ENCODE assay signal across 1 cellular context in the genomic region with DNA sequence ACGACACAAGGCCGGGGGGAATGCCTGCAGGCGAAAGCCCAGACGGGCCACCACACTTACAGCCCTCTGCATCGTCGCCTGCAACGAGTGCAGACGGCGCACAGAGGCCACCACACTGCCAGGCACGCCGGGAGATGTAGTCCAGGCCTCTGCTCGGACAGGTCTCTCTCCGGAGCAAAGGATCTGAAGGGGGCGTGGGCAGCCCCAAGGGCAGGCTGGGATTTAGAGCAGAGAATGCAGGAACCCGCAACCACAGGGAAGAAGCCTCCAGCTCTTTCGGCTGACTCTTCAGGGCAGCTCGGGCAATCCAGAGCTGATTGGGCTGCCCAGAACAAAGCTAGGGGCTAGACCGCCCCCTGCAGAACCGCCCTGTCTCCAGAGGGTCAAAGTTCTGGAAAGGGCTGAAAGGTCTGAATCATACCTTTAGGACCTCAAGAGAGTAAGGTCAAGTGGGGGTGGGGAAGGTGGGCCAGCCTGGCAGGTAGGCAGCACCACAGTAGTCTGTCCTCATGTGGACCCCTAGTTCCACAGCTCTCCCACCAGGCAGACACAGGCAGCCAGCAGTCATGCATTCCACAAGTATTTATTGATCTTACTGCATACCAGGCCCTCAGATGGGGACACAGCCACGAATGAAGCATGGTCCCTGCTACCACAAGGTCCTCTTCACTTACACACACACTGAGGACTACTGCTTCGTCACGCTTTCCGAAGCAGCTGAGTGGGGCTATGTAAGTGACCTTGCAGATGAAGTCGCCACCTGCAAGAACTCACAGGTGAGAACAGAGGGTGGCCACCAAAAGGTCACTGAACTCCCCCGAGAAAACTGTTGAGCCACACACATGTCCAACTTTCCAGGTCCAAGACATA.
TF ChIP-seq lines count a peak whose summit lies in the region.

Gene AMT, minus strand, starts transcription at position 95 of the 870 bp plus-strand sequence. Its CDS starts 23 bp downstream, at position 72.

TF ChIP-seq in HepG2, 621 proteins besides CTCF, POLR2A, EP300 and RAD21 (continued from another document and continues in another):
- TF ChIP-seq FUBP1 (CRISPR knock-in tag; IDR thresholded peaks at IDR 0.05; ENCODE audit: borderline replicate concordance), result no peak
- TF ChIP-seq, protein P1, sequence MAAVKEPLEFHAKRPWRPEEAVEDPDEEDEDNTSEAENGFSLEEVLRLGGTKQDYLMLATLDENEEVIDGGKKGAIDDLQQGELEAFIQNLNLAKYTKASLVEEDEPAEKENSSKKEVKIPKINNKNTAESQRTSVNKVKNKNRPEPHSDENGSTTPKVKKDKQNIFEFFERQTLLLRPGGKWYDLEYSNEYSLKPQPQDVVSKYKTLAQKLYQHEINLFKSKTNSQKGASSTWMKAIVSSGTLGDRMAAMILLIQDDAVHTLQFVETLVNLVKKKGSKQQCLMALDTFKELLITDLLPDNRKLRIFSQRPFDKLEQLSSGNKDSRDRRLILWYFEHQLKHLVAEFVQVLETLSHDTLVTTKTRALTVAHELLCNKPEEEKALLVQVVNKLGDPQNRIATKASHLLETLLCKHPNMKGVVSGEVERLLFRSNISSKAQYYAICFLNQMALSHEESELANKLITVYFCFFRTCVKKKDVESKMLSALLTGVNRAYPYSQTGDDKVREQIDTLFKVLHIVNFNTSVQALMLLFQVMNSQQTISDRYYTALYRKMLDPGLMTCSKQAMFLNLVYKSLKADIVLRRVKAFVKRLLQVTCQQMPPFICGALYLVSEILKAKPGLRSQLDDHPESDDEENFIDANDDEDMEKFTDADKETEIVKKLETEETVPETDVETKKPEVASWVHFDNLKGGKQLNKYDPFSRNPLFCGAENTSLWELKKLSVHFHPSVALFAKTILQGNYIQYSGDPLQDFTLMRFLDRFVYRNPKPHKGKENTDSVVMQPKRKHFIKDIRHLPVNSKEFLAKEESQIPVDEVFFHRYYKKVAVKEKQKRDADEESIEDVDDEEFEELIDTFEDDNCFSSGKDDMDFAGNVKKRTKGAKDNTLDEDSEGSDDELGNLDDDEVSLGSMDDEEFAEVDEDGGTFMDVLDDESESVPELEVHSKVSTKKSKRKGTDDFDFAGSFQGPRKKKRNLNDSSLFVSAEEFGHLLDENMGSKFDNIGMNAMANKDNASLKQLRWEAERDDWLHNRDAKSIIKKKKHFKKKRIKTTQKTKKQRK (IDR thresholded peaks at IDR 0.05; ENCODE audit: low read length), result no peak
- TF ChIP-seq MTF2 (CRISPR knock-in tag; IDR thresholded peaks at IDR 0.05; ENCODE audit: borderline replicate concordance), result no peak
- TF ChIP-seq ADNP (CRISPR knock-in tag; IDR thresholded peaks at IDR 0.05), result no peak
- TF ChIP-seq, protein P2, sequence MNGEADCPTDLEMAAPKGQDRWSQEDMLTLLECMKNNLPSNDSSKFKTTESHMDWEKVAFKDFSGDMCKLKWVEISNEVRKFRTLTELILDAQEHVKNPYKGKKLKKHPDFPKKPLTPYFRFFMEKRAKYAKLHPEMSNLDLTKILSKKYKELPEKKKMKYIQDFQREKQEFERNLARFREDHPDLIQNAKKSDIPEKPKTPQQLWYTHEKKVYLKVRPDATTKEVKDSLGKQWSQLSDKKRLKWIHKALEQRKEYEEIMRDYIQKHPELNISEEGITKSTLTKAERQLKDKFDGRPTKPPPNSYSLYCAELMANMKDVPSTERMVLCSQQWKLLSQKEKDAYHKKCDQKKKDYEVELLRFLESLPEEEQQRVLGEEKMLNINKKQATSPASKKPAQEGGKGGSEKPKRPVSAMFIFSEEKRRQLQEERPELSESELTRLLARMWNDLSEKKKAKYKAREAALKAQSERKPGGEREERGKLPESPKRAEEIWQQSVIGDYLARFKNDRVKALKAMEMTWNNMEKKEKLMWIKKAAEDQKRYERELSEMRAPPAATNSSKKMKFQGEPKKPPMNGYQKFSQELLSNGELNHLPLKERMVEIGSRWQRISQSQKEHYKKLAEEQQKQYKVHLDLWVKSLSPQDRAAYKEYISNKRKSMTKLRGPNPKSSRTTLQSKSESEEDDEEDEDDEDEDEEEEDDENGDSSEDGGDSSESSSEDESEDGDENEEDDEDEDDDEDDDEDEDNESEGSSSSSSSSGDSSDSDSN (CRISPR knock-in tag; IDR thresholded peaks at IDR 0.05), result no peak
- no peak for TF ChIP-seq KDM1A (CRISPR knock-in tag; IDR thresholded peaks at IDR 0.05)
- TF ChIP-seq TMF1 (CRISPR knock-in tag; IDR thresholded peaks at IDR 0.05; ENCODE audit: low read depth), result 0 out of 2 replicates have a peak, but pooled peaks have one; percentile 25
- TF ChIP-seq ZNF180 (CRISPR knock-in tag; IDR thresholded peaks at IDR 0.05; ENCODE audit: borderline replicate concordance, low read depth), result no peak
- TF ChIP-seq, protein P3, sequence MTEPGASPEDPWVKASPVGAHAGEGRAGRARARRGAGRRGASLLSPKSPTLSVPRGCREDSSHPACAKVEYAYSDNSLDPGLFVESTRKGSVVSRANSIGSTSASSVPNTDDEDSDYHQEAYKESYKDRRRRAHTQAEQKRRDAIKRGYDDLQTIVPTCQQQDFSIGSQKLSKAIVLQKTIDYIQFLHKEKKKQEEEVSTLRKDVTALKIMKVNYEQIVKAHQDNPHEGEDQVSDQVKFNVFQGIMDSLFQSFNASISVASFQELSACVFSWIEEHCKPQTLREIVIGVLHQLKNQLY (CRISPR knock-in tag; IDR thresholded peaks at IDR 0.05), result no peak
- TF ChIP-seq ZNF781 (CRISPR knock-in tag; IDR thresholded peaks at IDR 0.05; ENCODE audit: borderline replicate concordance, not compliant biosample characterization), result no peak
- no peak for TF ChIP-seq ZFP62 (CRISPR knock-in tag; IDR thresholded peaks at IDR 0.05)
- no peak for TF ChIP-seq NFE2L1 (CRISPR knock-in tag; IDR thresholded peaks at IDR 0.05; ENCODE audit: borderline replicate concordance)
- TF ChIP-seq HDAC1 (CRISPR knock-in tag; IDR thresholded peaks at IDR 0.05), result peak; percentile 17; the same call in 1 of the 2 replicates
- no peak for TF ChIP-seq ZFYVE20 (CRISPR knock-in tag; IDR thresholded peaks at IDR 0.05; ENCODE audit: borderline replicate concordance, low read depth)
- no peak for TF ChIP-seq GLI4 (CRISPR knock-in tag; IDR thresholded peaks at IDR 0.05; ENCODE audit: borderline replicate concordance)
- TF ChIP-seq MTERF4 (CRISPR knock-in tag; IDR thresholded peaks at IDR 0.05), result peak; percentile 64; the same call in 1 of the 2 replicates
- peak; percentile 81 for TF ChIP-seq HCFC1 (IDR thresholded peaks at IDR 0.05; ENCODE audit: low read depth, low read length)
- peak; percentile 50 for TF ChIP-seq ZNF556 (CRISPR knock-in tag; IDR thresholded peaks at IDR 0.05; ENCODE audit: borderline replicate concordance)
- no peak for TF ChIP-seq PCBP2 (optimal IDR thresholded peaks at IDR 0.05; ENCODE audit: low read depth, low read length, poor library complexity, severe bottlenecking)
- no peak for TF ChIP-seq FOXP1 (IDR thresholded peaks at IDR 0.05)
- TF ChIP-seq FOXP1 (CRISPR knock-in tag; IDR thresholded peaks at IDR 0.05), result no peak
- TF ChIP-seq SRF (IDR thresholded peaks at IDR 0.05; ENCODE audit: low read depth, low read length), result no peak
- no peak for TF ChIP-seq U2AF1 (optimal IDR thresholded peaks at IDR 0.05; ENCODE audit: low read depth, low read length)
- TF ChIP-seq PRMT3 (CRISPR knock-in tag; IDR thresholded peaks at IDR 0.05; ENCODE audit: borderline replicate concordance, low read depth), result no peak
- TF ChIP-seq, protein P4, sequence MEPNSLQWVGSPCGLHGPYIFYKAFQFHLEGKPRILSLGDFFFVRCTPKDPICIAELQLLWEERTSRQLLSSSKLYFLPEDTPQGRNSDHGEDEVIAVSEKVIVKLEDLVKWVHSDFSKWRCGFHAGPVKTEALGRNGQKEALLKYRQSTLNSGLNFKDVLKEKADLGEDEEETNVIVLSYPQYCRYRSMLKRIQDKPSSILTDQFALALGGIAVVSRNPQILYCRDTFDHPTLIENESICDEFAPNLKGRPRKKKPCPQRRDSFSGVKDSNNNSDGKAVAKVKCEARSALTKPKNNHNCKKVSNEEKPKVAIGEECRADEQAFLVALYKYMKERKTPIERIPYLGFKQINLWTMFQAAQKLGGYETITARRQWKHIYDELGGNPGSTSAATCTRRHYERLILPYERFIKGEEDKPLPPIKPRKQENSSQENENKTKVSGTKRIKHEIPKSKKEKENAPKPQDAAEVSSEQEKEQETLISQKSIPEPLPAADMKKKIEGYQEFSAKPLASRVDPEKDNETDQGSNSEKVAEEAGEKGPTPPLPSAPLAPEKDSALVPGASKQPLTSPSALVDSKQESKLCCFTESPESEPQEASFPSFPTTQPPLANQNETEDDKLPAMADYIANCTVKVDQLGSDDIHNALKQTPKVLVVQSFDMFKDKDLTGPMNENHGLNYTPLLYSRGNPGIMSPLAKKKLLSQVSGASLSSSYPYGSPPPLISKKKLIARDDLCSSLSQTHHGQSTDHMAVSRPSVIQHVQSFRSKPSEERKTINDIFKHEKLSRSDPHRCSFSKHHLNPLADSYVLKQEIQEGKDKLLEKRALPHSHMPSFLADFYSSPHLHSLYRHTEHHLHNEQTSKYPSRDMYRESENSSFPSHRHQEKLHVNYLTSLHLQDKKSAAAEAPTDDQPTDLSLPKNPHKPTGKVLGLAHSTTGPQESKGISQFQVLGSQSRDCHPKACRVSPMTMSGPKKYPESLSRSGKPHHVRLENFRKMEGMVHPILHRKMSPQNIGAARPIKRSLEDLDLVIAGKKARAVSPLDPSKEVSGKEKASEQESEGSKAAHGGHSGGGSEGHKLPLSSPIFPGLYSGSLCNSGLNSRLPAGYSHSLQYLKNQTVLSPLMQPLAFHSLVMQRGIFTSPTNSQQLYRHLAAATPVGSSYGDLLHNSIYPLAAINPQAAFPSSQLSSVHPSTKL (CRISPR knock-in tag; IDR thresholded peaks at IDR 0.05), result peak; percentile 35; the same call in 1 of the 2 replicates
- 0 out of 2 replicates have a peak, but pooled peaks have one; percentile 56 for TF ChIP-seq PCBP1 (IDR thresholded peaks at IDR 0.05; ENCODE audit: borderline replicate concordance, low read depth, low read length)
- TF ChIP-seq, protein P5, sequence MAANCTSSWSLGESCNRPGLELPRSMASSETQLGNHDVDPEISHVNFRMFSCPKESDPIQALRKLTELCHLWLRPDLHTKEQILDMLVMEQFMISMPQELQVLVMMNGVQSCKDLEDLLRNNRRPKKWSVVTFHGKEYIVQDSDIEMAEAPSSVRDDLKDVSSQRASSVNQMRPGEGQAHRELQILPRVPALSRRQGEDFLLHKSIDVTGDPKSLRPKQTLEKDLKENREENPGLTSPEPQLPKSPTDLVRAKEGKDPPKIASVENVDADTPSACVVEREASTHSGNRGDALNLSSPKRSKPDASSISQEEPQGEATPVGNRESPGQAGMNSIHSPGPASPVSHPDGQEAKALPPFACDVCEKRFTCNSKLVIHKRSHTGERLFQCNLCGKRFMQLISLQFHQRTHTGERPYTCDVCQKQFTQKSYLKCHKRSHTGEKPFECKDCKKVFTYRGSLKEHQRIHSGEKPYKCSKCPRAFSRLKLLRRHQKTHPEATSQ (CRISPR knock-in tag; IDR thresholded peaks at IDR 0.05; ENCODE audit: borderline replicate concordance), result no peak; the same call in 1 of the 2 replicates
- peak; percentile 22; the same call in 1 of the 2 replicates for TF ChIP-seq NFYC (CRISPR knock-in tag; IDR thresholded peaks at IDR 0.05)
- TF ChIP-seq, protein P6, sequence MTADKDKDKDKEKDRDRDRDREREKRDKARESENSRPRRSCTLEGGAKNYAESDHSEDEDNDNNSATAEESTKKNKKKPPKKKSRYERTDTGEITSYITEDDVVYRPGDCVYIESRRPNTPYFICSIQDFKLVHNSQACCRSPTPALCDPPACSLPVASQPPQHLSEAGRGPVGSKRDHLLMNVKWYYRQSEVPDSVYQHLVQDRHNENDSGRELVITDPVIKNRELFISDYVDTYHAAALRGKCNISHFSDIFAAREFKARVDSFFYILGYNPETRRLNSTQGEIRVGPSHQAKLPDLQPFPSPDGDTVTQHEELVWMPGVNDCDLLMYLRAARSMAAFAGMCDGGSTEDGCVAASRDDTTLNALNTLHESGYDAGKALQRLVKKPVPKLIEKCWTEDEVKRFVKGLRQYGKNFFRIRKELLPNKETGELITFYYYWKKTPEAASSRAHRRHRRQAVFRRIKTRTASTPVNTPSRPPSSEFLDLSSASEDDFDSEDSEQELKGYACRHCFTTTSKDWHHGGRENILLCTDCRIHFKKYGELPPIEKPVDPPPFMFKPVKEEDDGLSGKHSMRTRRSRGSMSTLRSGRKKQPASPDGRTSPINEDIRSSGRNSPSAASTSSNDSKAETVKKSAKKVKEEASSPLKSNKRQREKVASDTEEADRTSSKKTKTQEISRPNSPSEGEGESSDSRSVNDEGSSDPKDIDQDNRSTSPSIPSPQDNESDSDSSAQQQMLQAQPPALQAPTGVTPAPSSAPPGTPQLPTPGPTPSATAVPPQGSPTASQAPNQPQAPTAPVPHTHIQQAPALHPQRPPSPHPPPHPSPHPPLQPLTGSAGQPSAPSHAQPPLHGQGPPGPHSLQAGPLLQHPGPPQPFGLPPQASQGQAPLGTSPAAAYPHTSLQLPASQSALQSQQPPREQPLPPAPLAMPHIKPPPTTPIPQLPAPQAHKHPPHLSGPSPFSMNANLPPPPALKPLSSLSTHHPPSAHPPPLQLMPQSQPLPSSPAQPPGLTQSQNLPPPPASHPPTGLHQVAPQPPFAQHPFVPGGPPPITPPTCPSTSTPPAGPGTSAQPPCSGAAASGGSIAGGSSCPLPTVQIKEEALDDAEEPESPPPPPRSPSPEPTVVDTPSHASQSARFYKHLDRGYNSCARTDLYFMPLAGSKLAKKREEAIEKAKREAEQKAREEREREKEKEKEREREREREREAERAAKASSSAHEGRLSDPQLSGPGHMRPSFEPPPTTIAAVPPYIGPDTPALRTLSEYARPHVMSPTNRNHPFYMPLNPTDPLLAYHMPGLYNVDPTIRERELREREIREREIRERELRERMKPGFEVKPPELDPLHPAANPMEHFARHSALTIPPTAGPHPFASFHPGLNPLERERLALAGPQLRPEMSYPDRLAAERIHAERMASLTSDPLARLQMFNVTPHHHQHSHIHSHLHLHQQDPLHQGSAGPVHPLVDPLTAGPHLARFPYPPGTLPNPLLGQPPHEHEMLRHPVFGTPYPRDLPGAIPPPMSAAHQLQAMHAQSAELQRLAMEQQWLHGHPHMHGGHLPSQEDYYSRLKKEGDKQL (CRISPR knock-in tag; IDR thresholded peaks at IDR 0.05; ENCODE audit: low read depth), result no peak
- TF ChIP-seq ZNF564 (CRISPR knock-in tag; IDR thresholded peaks at IDR 0.05), result no peak; the same call in 1 of the 2 replicates
- 0 out of 2 replicates have a peak, but pooled peaks have one; percentile 55 for TF ChIP-seq FOXC1 (CRISPR knock-in tag; IDR thresholded peaks at IDR 0.05; ENCODE audit: borderline replicate concordance)
- TF ChIP-seq SMC3 (IDR thresholded peaks at IDR 0.05; ENCODE audit: low read length), result no peak
